ENCODE assay signal across 35 cellular contexts in the genomic region with DNA sequence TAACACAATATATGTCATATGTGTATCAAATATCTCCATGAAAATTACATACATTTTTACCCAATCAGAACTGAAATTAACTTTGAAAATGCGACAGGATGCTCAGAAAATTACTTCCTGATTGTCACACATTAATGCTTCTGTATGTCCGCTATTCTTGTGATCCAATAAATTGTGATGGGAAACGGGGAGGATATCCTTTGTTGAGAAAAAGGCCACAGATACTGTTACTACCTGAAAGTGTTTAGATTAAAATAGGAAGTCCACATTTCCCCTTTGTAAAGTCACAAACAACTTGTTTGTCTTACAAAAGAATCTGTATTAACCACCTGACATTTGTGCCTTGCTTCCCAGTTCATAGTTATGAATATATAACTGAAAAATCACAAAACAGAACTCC.
"Had no signal": no experiment of that assay in that cellular context is flagged by ENCODE, and none has a peak within 500 bp of the region (broad histone marks: within the 10 kb centered on the region; RNA-seq: fewer than 3 reads in every experiment).

No MANE protein-coding gene starts in this region.

- H3K27ac ChIP-seq: ascending aorta, cardiac muscle cell, VCaP had no signal

- H3K27me3 Mint-ChIP-seq: activated B cell treated with CpG ODN at 0.5 μM for 24 hours; activated CD4-positive, alpha-beta memory T cell treated with anti-CD3 and anti-CD28 coated beads, Interleukin-2, amount 10 ng/mL, durations not matched to agents 7 days and 5 days; activated CD4-positive, alpha-beta T cell treated with anti-CD3 and anti-CD28 coated beads, Interleukin-2, amount 10 ng/mL, durations not matched to agents 24 days and 14 days; activated naive CD4-positive, alpha-beta T cell treated with anti-CD3 and anti-CD28 coated beads, Interleukin-2, amount 10 ng/mL, durations not matched to agents 7 days and 5 days; activated naive CD4-positive, alpha-beta T cell treated with anti-CD3 and anti-CD28 coated beads, Interleukin-2, amount 50 U/mL, for 24 hours; activated naive CD8-positive, alpha-beta T cell; activated naive CD8-positive, alpha-beta T cell treated with anti-CD3 and anti-CD28 coated beads, Interleukin-2, amount 10 ng/mL, durations not matched to agents 7 days and 5 days; activated naive CD8-positive, alpha-beta T cell treated with anti-CD3 and anti-CD28 coated beads, Interleukin-2, amount 50 U/mL, for 24 hours; brain; central memory CD8-positive, alpha-beta T cell; T-cell had no signal

- H3K36me3 ChIP-seq: ascending aorta had no signal

- H3K27ac Mint-ChIP-seq: activated B cell treated with CpG ODN at 0.5 μM for 24 hours; activated CD4-positive, alpha-beta memory T cell treated with anti-CD3 and anti-CD28 coated beads, Interleukin-2, amount 10 ng/mL, durations not matched to agents 7 days and 5 days; activated CD8-positive, alpha-beta T cell treated with anti-CD3 and anti-CD28 coated beads, Interleukin-2, amount 10 ng/mL, durations not matched to agents 7 days and 5 days; activated naive CD8-positive, alpha-beta T cell; activated naive CD8-positive, alpha-beta T cell treated with anti-CD3 and anti-CD28 coated beads, Interleukin-2, amount 10 ng/mL, durations not matched to agents 7 days and 5 days; activated naive CD8-positive, alpha-beta T cell treated with anti-CD3 and anti-CD28 coated beads, Interleukin-2, amount 50 U/mL, for 24 hours; activated T-cell treated with anti-CD3 and anti-CD28 coated beads, Interleukin-2, amount 50 U/mL, for 72 hours; activated T-helper 1 cell treated with anti-CD3 and anti-CD28 coated beads, Interleukin-12 subunit alpha, Interleukin-12 subunit beta, Interleukin-2, Interleukin-4 antibody, amounts not matched to agents 30 ng/mL and 10 ng/mL and 1 ng/mL, durations not matched to agents 14 hours and 24 hours and 36 hours; activated T-helper 2 cell treated with anti-CD3 and anti-CD28 coated beads, Interferon-gamma antibody, Interleukin-2, Interleukin-4, amounts not matched to agents 10 μg/mL and 5 μg/mL and 100 μg/mL, durations not matched to agents 14 hours and 24 hours and 36 hours; brain; T-cell; T-helper 2 cell treated with Interferon-gamma antibody and Interleukin-4, amounts not matched to agents 5 μg/mL and 100 μg/mL, for 36 hours had no signal

- ATAC-seq: activated CD8-positive, alpha-beta T cell treated with anti-CD3 and anti-CD28 coated beads, Interleukin-2, amount 10 ng/mL, durations not matched to agents 7 days and 5 days; activated naive CD8-positive, alpha-beta T cell treated with anti-CD3 and anti-CD28 coated beads, Interleukin-2, amount 50 U/mL, for 24 hours; activated T-cell treated with anti-CD3 and anti-CD28 coated beads, Interleukin-2, amount 50 U/mL, for 4 hours; activated T-cell treated with anti-CD3 and anti-CD28 coated beads, Interleukin-2, amount 50 U/mL, for 72 hours; T-cell had no signal

- H3K4me3 Mint-ChIP-seq: activated B cell treated with CpG ODN at 0.5 μM for 24 hours; activated CD4-positive, alpha-beta memory T cell treated with anti-CD3 and anti-CD28 coated beads, Interleukin-2, amount 10 ng/mL, durations not matched to agents 7 days and 5 days; activated CD4-positive, alpha-beta T cell treated with anti-CD3 and anti-CD28 coated beads, Interleukin-2, amount 10 ng/mL, durations not matched to agents 24 days and 14 days; activated CD8-positive, alpha-beta T cell treated with anti-CD3 and anti-CD28 coated beads, Interleukin-2, amount 10 ng/mL, durations not matched to agents 7 days and 5 days; activated naive CD4-positive, alpha-beta T cell treated with anti-CD3 and anti-CD28 coated beads, Interleukin-2, amount 10 ng/mL, durations not matched to agents 7 days and 5 days; activated naive CD4-positive, alpha-beta T cell treated with anti-CD3 and anti-CD28 coated beads, Interleukin-2, amount 50 U/mL, for 24 hours; activated naive CD8-positive, alpha-beta T cell; activated naive CD8-positive, alpha-beta T cell treated with anti-CD3 and anti-CD28 coated beads, Interleukin-2, amount 10 ng/mL, durations not matched to agents 7 days and 5 days; activated naive CD8-positive, alpha-beta T cell treated with anti-CD3 and anti-CD28 coated beads, Interleukin-2, amount 50 U/mL, for 24 hours; activated T-cell treated with anti-CD3 and anti-CD28 coated beads, Interleukin-2, amount 50 U/mL, for 4 hours; activated T-cell treated with anti-CD3 and anti-CD28 coated beads, Interleukin-2, amount 50 U/mL, for 72 hours; activated T-helper 1 cell treated with anti-CD3 and anti-CD28 coated beads, Interleukin-12 subunit alpha, Interleukin-12 subunit beta, Interleukin-2, Interleukin-4 antibody, amounts not matched to agents 30 ng/mL and 10 ng/mL and 1 ng/mL, durations not matched to agents 14 hours and 24 hours and 36 hours; brain; central memory CD8-positive, alpha-beta T cell; T-cell; T-helper 2 cell treated with Interferon-gamma antibody and Interleukin-4, amounts not matched to agents 5 μg/mL and 100 μg/mL, for 36 hours had no signal

- H3K4me3 ChIP-seq: ascending aorta, cardiac muscle cell had no signal

- H3K4me1 Mint-ChIP-seq: activated B cell treated with CpG ODN at 0.5 μM for 24 hours, brain had no signal

- H3K27me3 ChIP-seq: ascending aorta, cardiac muscle cell had no signal

- H3K4me1 ChIP-seq: ascending aorta had no signal

- H3K9me3 ChIP-seq: ascending aorta had no signal

- DNase-seq: activated B cell treated with CpG ODN at 0.5 μM for 24 hours; activated CD4-positive, alpha-beta memory T cell treated with anti-CD3 and anti-CD28 coated beads, Interleukin-2, amount 10 ng/mL, durations not matched to agents 7 days and 5 days; activated CD4-positive, alpha-beta T cell treated with anti-CD3 and anti-CD28 coated beads for 4 hours; activated CD4-positive, alpha-beta T cell treated with anti-CD3 and anti-CD28 coated beads, Interleukin-2, amount 10 ng/mL, durations not matched to agents 24 days and 14 days; activated CD4-positive, alpha-beta T cell treated with anti-CD3 and anti-CD28 coated beads, Interleukin-2, amount 50 U/mL, for 1 hour; activated CD4-positive, alpha-beta T cell treated with anti-CD3 and anti-CD28 coated beads, Interleukin-2, amount 50 U/mL, for 4 hours; activated CD4-positive, CD25-positive, alpha-beta regulatory T cell treated with anti-CD3 and anti-CD28 coated beads, Interleukin-2, amount 50 U/mL, for 72 hours; activated CD8-positive, alpha-beta memory T cell treated with anti-CD3 and anti-CD28 coated beads, Interleukin-2, amount 50 U/mL, for 4 hours; activated CD8-positive, alpha-beta T cell treated with anti-CD3 and anti-CD28 coated beads, Interleukin-2, amount 10 ng/mL, durations not matched to agents 7 days and 5 days; activated effector memory CD4-positive, alpha-beta T cell treated with Interleukin-2 at 50 U/mL for 16 hours; activated gamma-delta T cell; activated naive CD4-positive, alpha-beta T cell treated with anti-CD3 and anti-CD28 coated beads, Interleukin-2, amount 10 ng/mL, durations not matched to agents 7 days and 5 days; activated naive CD4-positive, alpha-beta T cell treated with Interleukin-2 at 50 U/mL for 16 hours; activated naive CD8-positive, alpha-beta T cell treated with anti-CD3 and anti-CD28 coated beads, Interleukin-2, amount 10 ng/mL, durations not matched to agents 7 days and 5 days; activated naive CD8-positive, alpha-beta T cell treated with anti-CD3 and anti-CD28 coated beads, Interleukin-2, amount 50 U/mL, for 24 hours; activated T-cell treated with anti-CD3 and anti-CD28 coated beads for 4 hours; activated T-cell treated with anti-CD3 and anti-CD28 coated beads, Interleukin-2, amount 50 U/mL, for 1 hour; activated T-cell treated with anti-CD3 and anti-CD28 coated beads, Interleukin-2, amount 50 U/mL, for 4 hours; activated T-cell treated with anti-CD3 and anti-CD28 coated beads, Interleukin-2, amount 50 U/mL, for 72 hours; amygdala; anterior cingulate cortex; caudate nucleus; T-cell; T-helper 2 cell; T-helper 9 cell had no signal

- H3K9me3 Mint-ChIP-seq: activated B cell treated with CpG ODN at 0.5 μM for 24 hours; activated CD4-positive, alpha-beta memory T cell treated with anti-CD3 and anti-CD28 coated beads, Interleukin-2, amount 10 ng/mL, durations not matched to agents 7 days and 5 days; activated naive CD4-positive, alpha-beta T cell treated with anti-CD3 and anti-CD28 coated beads, Interleukin-2, amount 10 ng/mL, durations not matched to agents 7 days and 5 days; activated naive CD4-positive, alpha-beta T cell treated with anti-CD3 and anti-CD28 coated beads, Interleukin-2, amount 50 U/mL, for 24 hours; activated naive CD8-positive, alpha-beta T cell treated with anti-CD3 and anti-CD28 coated beads, Interleukin-2, amount 10 ng/mL, durations not matched to agents 7 days and 5 days; activated naive CD8-positive, alpha-beta T cell treated with anti-CD3 and anti-CD28 coated beads, Interleukin-2, amount 50 U/mL, for 24 hours; activated T-cell treated with anti-CD3 and anti-CD28 coated beads, Interleukin-2, amount 50 U/mL, for 4 hours; activated T-cell treated with anti-CD3 and anti-CD28 coated beads, Interleukin-2, amount 50 U/mL, for 72 hours; activated T-helper 2 cell treated with anti-CD3 and anti-CD28 coated beads, Interferon-gamma antibody, Interleukin-2, Interleukin-4, amounts not matched to agents 10 μg/mL and 5 μg/mL and 100 μg/mL, durations not matched to agents 14 hours and 24 hours and 36 hours; central memory CD8-positive, alpha-beta T cell; T-cell; T-helper 2 cell treated with Interferon-gamma antibody and Interleukin-4, amounts not matched to agents 5 μg/mL and 100 μg/mL, for 36 hours had no signal
